Comparison of ENCODE assay signal across 7 cellular contexts in genomic region chr14:75051556-75051899, GRCh38. TPM values are rescaled to one million over a fixed set of nuclear protein-coding genes. Genes with fewer than 3 reads are reported as not detected.
A peak's percentile ranks its signal among the peaks of the same experiment; 100 is the strongest.
DNase-seq lines count a peak whose midpoint lies in the region; ATAC-seq and TF ChIP-seq lines count a peak whose summit lies in the region.

No MANE protein-coding gene starts in this region.

- ATAC-seq in HG03565 (IDR thresholded peaks at IDR 0.05; ENCODE audit: unreplicated experiment) (peak; percentile 3), GM21717 (IDR thresholded peaks at IDR 0.05; ENCODE audit: unreplicated experiment) (no peak), HG02610 (IDR thresholded peaks at IDR 0.05; ENCODE audit: unreplicated experiment) (no peak)
- no peak for ATAC-seq in activated CD8-positive, alpha-beta T cell treated with anti-CD3 and anti-CD28 coated beads, Interleukin-2, amount 10 ng/mL, durations not matched to agents 7 days and 5 days

- H3K9me3 Mint-ChIP-seq in activated CD8-positive, alpha-beta T cell treated with anti-CD3 and anti-CD28 coated beads, Interleukin-2, amount 10 ng/mL, durations not matched to agents 7 days and 5 days (ENCODE audit: insufficient read depth), result no peaks in the 10 kb centered on the region

- no peaks in the 10 kb centered on the region for H3K27me3 ChIP-seq in stomach

- POLR2A ChIA-PET in activated CD8-positive, alpha-beta T cell treated with anti-CD3 and anti-CD28 coated beads, Interleukin-2, amount 10 ng/mL, durations not matched to agents 7 days and 5 days (lab: Charles Lee), result interaction anchor here (0.6 to 1.4 kb wide), 2 partner anchors 13 to 18 kb away, joined by 3 read pairs; partner anchors contain the start of gene ZC2HC1C

- H3K4me3 ChIP-seq in iPS-18c (ENCODE audit: insufficient read depth, low read depth, low read length) (peak overlapping the region; percentile 62; the same call in 1 of the 2 replicates), stomach (peak overlapping the region; percentile 59 to 69 (median 61))

- no peak for TF ChIP-seq CTCF in stomach (IDR thresholded peaks at IDR 0.05)

- peaks cover 7 to 29% (median 21%) of the 10 kb centered on the region in 4 donors for H3K4me1 ChIP-seq in stomach

- CTCF ChIA-PET in activated CD8-positive, alpha-beta T cell treated with anti-CD3 and anti-CD28 coated beads, Interleukin-2, amount 10 ng/mL, durations not matched to agents 7 days and 5 days (lab: Charles Lee), result interaction anchor here (1.1 to 2.9 kb wide), 6 partner anchors 12 to 110 kb away, joined by 3 to 12 read pairs (median 3); partner anchors contain the start of genes ACYP1 and ZC2HC1C

- H3K9me3 ChIP-seq in iPS-18c (ENCODE audit: control insufficient read depth, insufficient read depth, low read length) (no peaks in the 10 kb centered on the region), stomach (no peaks in the 10 kb centered on the region)

- intact Hi-C loops in stomach (cut with DNase I; ENCODE audit: low total_unique reads), result no loop called here

- H3K4me3 Mint-ChIP-seq in activated CD8-positive, alpha-beta T cell treated with anti-CD3 and anti-CD28 coated beads, Interleukin-2, amount 10 ng/mL, durations not matched to agents 7 days and 5 days, result peak overlapping the region; percentile 83

- DNase-seq in activated CD8-positive, alpha-beta T cell treated with anti-CD3 and anti-CD28 coated beads, Interleukin-2, amount 10 ng/mL, durations not matched to agents 7 days and 5 days, result no peak
- DNase-seq in stomach (no peak), NAMALWA (ENCODE audit: low spot score) (no peak)

- peaks cover 53% of the 10 kb centered on the region for H3K4me1 Mint-ChIP-seq in activated CD8-positive, alpha-beta T cell treated with anti-CD3 and anti-CD28 coated beads, Interleukin-2, amount 10 ng/mL, durations not matched to agents 7 days and 5 days (ENCODE audit: low read depth)

- H3K36me3 Mint-ChIP-seq in activated CD8-positive, alpha-beta T cell treated with anti-CD3 and anti-CD28 coated beads, Interleukin-2, amount 10 ng/mL, durations not matched to agents 7 days and 5 days (ENCODE audit: low read depth), result peaks cover 54% of the 10 kb centered on the region

- H3K27ac Mint-ChIP-seq in activated CD8-positive, alpha-beta T cell treated with anti-CD3 and anti-CD28 coated beads, Interleukin-2, amount 10 ng/mL, durations not matched to agents 7 days and 5 days, result peak overlapping the region; percentile 91

- no peaks in the 10 kb centered on the region for H3K27me3 Mint-ChIP-seq in activated CD8-positive, alpha-beta T cell treated with anti-CD3 and anti-CD28 coated beads, Interleukin-2, amount 10 ng/mL, durations not matched to agents 7 days and 5 days (ENCODE audit: low read depth)

- H3K27ac ChIP-seq in stomach, result peak overlapping the region; percentile 74 to 94 (median 92)

- TF ChIP-seq EP300 in stomach (IDR thresholded peaks at IDR 0.05), result no peak

- H3K36me3 ChIP-seq in stomach, result peaks cover 0 to 5% (median 0%) of the 10 kb centered on the region in 4 donors

- WGBS in stomach, 5 donors, result 20 to 27% (median 21%) methylated on average over 5 of the region's 5 CpGs

- no peak for TF ChIP-seq POLR2A in stomach (IDR thresholded peaks at IDR 0.05)

RNA-seq across cellular contexts. Expression of gene MLH3, which starts 0.3 kb away (rescaled TPM):
- 10 to 100 TPM; 15.1 to 17.2 TPM for total RNA-seq in activated CD8-positive, alpha-beta T cell treated with anti-CD3 and anti-CD28 coated beads, Interleukin-2, amount 10 ng/mL, durations not matched to agents 7 days and 5 days
- 10 to 100 TPM in 4 of 5 donors, 1 to 10 TPM in 1; 9.3 to 53.2 (median 36.8) TPM for total RNA-seq in stomach
- polyA plus RNA-seq in stomach, result 10 to 100 TPM in 1 of 3 donors, 1 to 10 TPM in 2; 7.2 to 13.4 (median 8.3) TPM

RNA-seq across cellular contexts. Expression of gene ACYP1, which starts 12.3 kb away (rescaled TPM):
- total RNA-seq in activated CD8-positive, alpha-beta T cell treated with anti-CD3 and anti-CD28 coated beads, Interleukin-2, amount 10 ng/mL, durations not matched to agents 7 days and 5 days, result 10 to 100 TPM; 42.6 to 44.0 TPM
- total RNA-seq in stomach, result 10 to 100 TPM in 2 of 5 donors, 1 to 10 TPM in 1, not detected in 2; 7.9 to 27.7 (median 12.2) TPM
- polyA plus RNA-seq in stomach, result 10 to 100 TPM in 2 of 3 donors, 1 to 10 TPM in 1; 9.3 to 30.1 (median 11.9) TPM

RNA-seq across cellular contexts. Expression of gene ZC2HC1C, which starts 17.9 kb away (rescaled TPM):
- 1 to 10 TPM; 1.3 to 1.4 TPM for total RNA-seq in activated CD8-positive, alpha-beta T cell treated with anti-CD3 and anti-CD28 coated beads, Interleukin-2, amount 10 ng/mL, durations not matched to agents 7 days and 5 days
- total RNA-seq in stomach, result 10 to 100 TPM in 1 of 5 donors, 1 to 10 TPM in 1, under 1 TPM in 1, not detected in 2; 0.37 to 10.4 (median 5.9) TPM
- 1 to 10 TPM; 1.9 to 4.5 (median 3.7) TPM for polyA plus RNA-seq in stomach

RNA-seq across cellular contexts. Expression of gene EIF2B2, which starts 48.8 kb away (rescaled TPM):
- 10 to 100 TPM; 49.1 to 51.0 TPM for total RNA-seq in activated CD8-positive, alpha-beta T cell treated with anti-CD3 and anti-CD28 coated beads, Interleukin-2, amount 10 ng/mL, durations not matched to agents 7 days and 5 days
- total RNA-seq in stomach, result 100 to 1,000 TPM in 1 of 5 donors, 10 to 100 TPM in 3, 1 to 10 TPM in 1; 5.8 to 182 (median 23.7) TPM
- polyA plus RNA-seq in stomach, result 10 to 100 TPM; 27.6 to 32.1 (median 29.1) TPM
